In genomic region chr18:68564348-68564747, GRCh38 we compare ENCODE assay signal across 18 cellular contexts.
DNase-seq lines count a peak whose midpoint lies in the region; ATAC-seq and TF ChIP-seq lines count a peak whose summit lies in the region.
"Had no signal": no experiment of that assay in that cellular context is flagged by ENCODE, and none has a peak within 500 bp of the region (broad histone marks: within the 10 kb centered on the region; RNA-seq: fewer than 3 reads in every experiment).

No MANE protein-coding gene starts in this region.

- H3F3A ChIP-seq in neural progenitor cell (ENCODE audit: low read depth): no peaks in the 10 kb centered on the region

- H3K27ac Mint-ChIP-seq in neural progenitor cell: no peak overlapping the region
- H3K27ac Mint-ChIP-seq in activated CD4-positive, alpha-beta memory T cell treated with anti-CD3 and anti-CD28 coated beads, Interleukin-2, amount 10 ng/mL, durations not matched to agents 7 days and 5 days: no peak overlapping the region
- H3K27ac Mint-ChIP-seq: CD4-positive, CD25-positive, alpha-beta regulatory T cell; IgD-negative memory B cell; T-helper 2 cell treated with Interferon-gamma antibody and Interleukin-4, amounts not matched to agents 5 μg/mL and 100 μg/mL, for 36 hours had no signal

- H3K9me3 ChIP-seq in HUES64 (ENCODE audit: insufficient read depth, low read depth, low read length) (no peaks in the 10 kb centered on the region), NT2/D1 (ENCODE audit: insufficient read depth, low read length) (no peaks in the 10 kb centered on the region), neural progenitor cell (ENCODE audit: low read depth) (no peaks in the 10 kb centered on the region), left lung (no peaks in the 10 kb centered on the region)
- H3K9me3 ChIP-seq: SJSA1 had no signal

- H3K4me1 ChIP-seq in HUES64 (ENCODE audit: insufficient read depth, low read length) (peaks cover 29% of the 10 kb centered on the region), NT2/D1 (ENCODE audit: insufficient read depth, insufficient read length) (no peaks in the 10 kb centered on the region), neural progenitor cell (no peaks in the 10 kb centered on the region), left lung (no peaks in the 10 kb centered on the region)
- H3K4me1 ChIP-seq: SJSA1 had no signal

- no peak overlapping the region for H3K4me3 ChIP-seq in HUES64 (ENCODE audit: low read length)
- no peak overlapping the region for H3K4me3 ChIP-seq in NT2/D1 (ENCODE audit: insufficient read length, low read depth)
- H3K4me3 ChIP-seq in neural progenitor cell: no peak overlapping the region
- no peak overlapping the region for H3K4me3 ChIP-seq in left lung
- H3K4me3 ChIP-seq: SJSA1 had no signal

- peaks cover 18% of the 10 kb centered on the region for H3K4me1 Mint-ChIP-seq in neural progenitor cell
- no peaks in the 10 kb centered on the region for H3K4me1 Mint-ChIP-seq in activated CD4-positive, alpha-beta memory T cell treated with anti-CD3 and anti-CD28 coated beads, Interleukin-2, amount 10 ng/mL, durations not matched to agents 7 days and 5 days
- H3K4me1 Mint-ChIP-seq: CD4-positive, CD25-positive, alpha-beta regulatory T cell; IgD-negative memory B cell had no signal

- H3K4me2 ChIP-seq in neural progenitor cell: no peak overlapping the region

- H3K4me3 Mint-ChIP-seq in neural progenitor cell: no peak overlapping the region
- no peak overlapping the region for H3K4me3 Mint-ChIP-seq in activated CD4-positive, alpha-beta memory T cell treated with anti-CD3 and anti-CD28 coated beads, Interleukin-2, amount 10 ng/mL, durations not matched to agents 7 days and 5 days
- H3K4me3 Mint-ChIP-seq: CD4-positive, CD25-positive, alpha-beta regulatory T cell; IgD-negative memory B cell; T-helper 2 cell treated with Interferon-gamma antibody and Interleukin-4, amounts not matched to agents 5 μg/mL and 100 μg/mL, for 36 hours had no signal

- H3K36me3 ChIP-seq in HUES64 (ENCODE audit: insufficient read depth, low read length) (no peaks in the 10 kb centered on the region), NT2/D1 (ENCODE audit: insufficient read depth, insufficient read length, low read length) (no peaks in the 10 kb centered on the region), neural progenitor cell (no peaks in the 10 kb centered on the region), left lung (no peaks in the 10 kb centered on the region)
- H3K36me3 ChIP-seq: SJSA1 had no signal

- no peaks in the 10 kb centered on the region for H3K27me3 Mint-ChIP-seq in neural progenitor cell (ENCODE audit: insufficient read depth, low read depth)
- no peaks in the 10 kb centered on the region for H3K27me3 Mint-ChIP-seq in activated CD4-positive, alpha-beta memory T cell treated with anti-CD3 and anti-CD28 coated beads, Interleukin-2, amount 10 ng/mL, durations not matched to agents 7 days and 5 days
- H3K27me3 Mint-ChIP-seq: CD4-positive, CD25-positive, alpha-beta regulatory T cell; IgD-negative memory B cell had no signal

- peak; percentile 9 for DNase-seq in NCI-H2171 treated with DMSO at 0.1 percent for 48 hours (lab: John Stamatoyannopoulos, UW)
- DNase-seq in NCI-H2171 (lab: John Stamatoyannopoulos, UW): no peak
- DNase-seq in NT2/D1 (ENCODE audit: low read depth, low spot score): peak; percentile 13
- DNase-seq in neural progenitor cell (ENCODE audit: low spot score): peak; percentile 5
- no peak for DNase-seq in activated naive CD4-positive, alpha-beta T cell (lab: John Stamatoyannopoulos, UW)
- no peak for DNase-seq in activated CD4-positive, alpha-beta memory T cell treated with anti-CD3 and anti-CD28 coated beads, Interleukin-2, amount 10 ng/mL, durations not matched to agents 7 days and 5 days
- no peak for DNase-seq in left lung
- DNase-seq: AML-193; Calu3; CD4-positive, CD25-positive, alpha-beta regulatory T cell; NCI-H1694; PC-3; SW 1271 had no signal

- no peaks in the 10 kb centered on the region for H3K36me3 Mint-ChIP-seq in neural progenitor cell
- no peaks in the 10 kb centered on the region for H3K36me3 Mint-ChIP-seq in activated CD4-positive, alpha-beta memory T cell treated with anti-CD3 and anti-CD28 coated beads, Interleukin-2, amount 10 ng/mL, durations not matched to agents 7 days and 5 days (ENCODE audit: low read depth)
- H3K36me3 Mint-ChIP-seq: CD4-positive, CD25-positive, alpha-beta regulatory T cell; IgD-negative memory B cell had no signal

- no peaks in the 10 kb centered on the region for H3K27me3 ChIP-seq in HUES64 (ENCODE audit: insufficient read depth, low read length)
- no peaks in the 10 kb centered on the region for H3K27me3 ChIP-seq in NT2/D1 (ENCODE audit: insufficient read depth, insufficient read length)
- no peaks in the 10 kb centered on the region for H3K27me3 ChIP-seq in neural progenitor cell
- no peaks in the 10 kb centered on the region for H3K27me3 ChIP-seq in left lung
- H3K27me3 ChIP-seq: SJSA1 had no signal

- no peaks in the 10 kb centered on the region for H3K79me2 ChIP-seq in neural progenitor cell (ENCODE audit: low read depth)

- no peak for ATAC-seq in left lung
- ATAC-seq: HCT116, PC-3 had no signal

- CTCF ChIA-PET in activated CD4-positive, alpha-beta memory T cell treated with anti-CD3 and anti-CD28 coated beads, Interleukin-2, amount 10 ng/mL, durations not matched to agents 7 days and 5 days (lab: Charles Lee): no interaction called here

- H3K27ac ChIP-seq in HUES64 (ENCODE audit: low read depth, low read length) (peak overlapping the region; percentile 64; the same call in 1 of the 2 replicates), neural progenitor cell (no peak overlapping the region), left lung (no peak overlapping the region)
- H3K27ac ChIP-seq: SJSA1 had no signal

- H3K9me3 Mint-ChIP-seq in neural progenitor cell: no peaks in the 10 kb centered on the region
- H3K9me3 Mint-ChIP-seq in activated CD4-positive, alpha-beta memory T cell treated with anti-CD3 and anti-CD28 coated beads, Interleukin-2, amount 10 ng/mL, durations not matched to agents 7 days and 5 days: no peaks in the 10 kb centered on the region
- H3K9me3 Mint-ChIP-seq: T-helper 2 cell treated with Interferon-gamma antibody and Interleukin-4, amounts not matched to agents 5 μg/mL and 100 μg/mL, for 36 hours had no signal

- POLR2A ChIA-PET in activated CD4-positive, alpha-beta memory T cell treated with anti-CD3 and anti-CD28 coated beads, Interleukin-2, amount 10 ng/mL, durations not matched to agents 7 days and 5 days (lab: Charles Lee): no interaction called here

- no peak overlapping the region for H3K9ac ChIP-seq in HUES64 (ENCODE audit: low read depth, low read length)
- H3K9ac ChIP-seq in NT2/D1 (ENCODE audit: insufficient read length, low read depth): no peak overlapping the region
- no peak overlapping the region for H3K9ac ChIP-seq in neural progenitor cell

- no peaks in the 10 kb centered on the region for H4K20me1 ChIP-seq in neural progenitor cell (ENCODE audit: low read depth)

- H2AFZ ChIP-seq in neural progenitor cell (replicated peaks): no peak overlapping the region

- TF ChIP-seq CTCF in neural progenitor cell (IDR thresholded peaks at IDR 0.05) (no peak), left lung (IDR thresholded peaks at IDR 0.05) (no peak)

- intact Hi-C loops in left lung (cut with DNase I): no loop called here

Comparison
In these comparisons a context has a peak if more than half of its experiments do, and no peak if none do; other contexts are left out.
1. DNase-seq: peak in NCI-H2171 treated with DMSO at 0.1 percent for 48 hours (single experiment), NT2/D1 (single experiment) and neural progenitor cell (single experiment); none in NCI-H2171 (single experiment), activated naive CD4-positive, alpha-beta T cell (0 of 4), activated CD4-positive, alpha-beta memory T cell treated with anti-CD3 and anti-CD28 coated beads, Interleukin-2, amount 10 ng/mL, durations not matched to agents 7 days and 5 days (single experiment) and left lung (0 of 2).